Comparison of ENCODE assay signal across 20 cellular contexts in the genomic region with DNA sequence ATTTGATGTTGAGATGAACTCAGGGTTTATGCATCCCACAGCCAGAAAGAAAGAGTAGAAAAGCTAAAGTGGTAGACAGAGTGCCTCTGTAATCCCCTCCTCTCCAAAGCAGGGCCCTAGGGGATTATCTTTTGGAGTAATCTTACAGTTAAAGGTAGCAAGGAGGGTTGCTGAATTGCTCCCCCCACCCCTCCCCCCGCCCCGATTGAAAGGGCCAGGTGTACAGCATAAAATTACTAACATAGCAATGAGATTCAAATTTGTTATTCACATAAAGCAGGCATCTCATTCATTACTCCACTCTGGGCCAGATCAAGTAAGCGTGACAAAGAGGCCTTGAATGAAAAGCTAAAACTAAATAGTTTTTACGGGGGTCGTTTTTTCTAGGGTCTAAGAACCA.
DNase-seq lines count a peak whose midpoint lies in the region; ATAC-seq lines count a peak whose summit lies in the region.
"Had no signal": no experiment of that assay in that cellular context is flagged by ENCODE, and none has a peak within 500 bp of the region (broad histone marks: within the 10 kb centered on the region; RNA-seq: fewer than 3 reads in every experiment).

No MANE protein-coding gene starts in this region.

- H3K4ac ChIP-seq in mesendoderm (ENCODE audit: low read depth, low read length), result no peak overlapping the region

- H3K79me2 ChIP-seq in mesendoderm (ENCODE audit: control insufficient read depth, insufficient read depth, low read length), result peaks cover 11% of the 10 kb centered on the region

- no peak overlapping the region for H2BK120ac ChIP-seq in mesendoderm (ENCODE audit: low read depth, low read length)

- no peak overlapping the region for H3K4me3 ChIP-seq in mesendoderm (ENCODE audit: low read length)
- H3K4me3 ChIP-seq in effector memory CD4-positive, alpha-beta T cell (ENCODE audit: insufficient read depth, low read depth, low read length, poor library complexity, severe bottlenecking), result no peak overlapping the region
- H3K4me3 ChIP-seq: colonic mucosa, gastroesophageal sphincter, MG63, upper lobe of left lung had no signal

- peaks cover 38% of the 10 kb centered on the region for H3K4me1 Mint-ChIP-seq in activated naive CD8-positive, alpha-beta T cell (ENCODE audit: low read depth)
- peaks cover 22% of the 10 kb centered on the region for H3K4me1 Mint-ChIP-seq in activated naive CD8-positive, alpha-beta T cell treated with anti-CD3 and anti-CD28 coated beads, Interleukin-2, amount 50 U/mL, for 24 hours

- no peak overlapping the region for H4K8ac ChIP-seq in mesendoderm (ENCODE audit: low read depth, low read length)

- H2AK5ac ChIP-seq in mesendoderm (ENCODE audit: low read length), result no peak overlapping the region

- DNase-seq in activated naive CD8-positive, alpha-beta T cell treated with anti-CD3 and anti-CD28 coated beads, Interleukin-2, amount 50 U/mL, for 24 hours, result no peak
- DNase-seq in NCI-H82 (lab: John Stamatoyannopoulos, UW) (peak; percentile 93), mesendoderm (peak; percentile 26), mesenteric fat pad (ENCODE audit: low spot score) (no peak)
- DNase-seq in effector memory CD4-positive, alpha-beta T cell, result no peak
- DNase-seq: activated CD4-positive, alpha-beta memory T cell treated with anti-CD3 and anti-CD28 coated beads for 36 hours; colonic mucosa; GF-D8; immature natural killer cell; MG63; NCI-H446; occipital lobe; stimulated activated naive CD4-positive, alpha-beta T cell treated with Interleukin-2 at 50 U/mL for 16 hours; upper lobe of left lung had no signal

- no peak overlapping the region for H3K23ac ChIP-seq in mesendoderm (ENCODE audit: low read length)

- peaks cover 4% of the 10 kb centered on the region for H3K36me3 Mint-ChIP-seq in activated naive CD8-positive, alpha-beta T cell
- H3K36me3 Mint-ChIP-seq in activated naive CD8-positive, alpha-beta T cell treated with anti-CD3 and anti-CD28 coated beads, Interleukin-2, amount 50 U/mL, for 24 hours (ENCODE audit: low read depth), result peaks cover 24% of the 10 kb centered on the region

- no peak overlapping the region for H3K4me2 ChIP-seq in mesendoderm (ENCODE audit: low read length)

- H3K9me3 Mint-ChIP-seq in activated naive CD8-positive, alpha-beta T cell (ENCODE audit: low read depth), result no peaks in the 10 kb centered on the region
- no peaks in the 10 kb centered on the region for H3K9me3 Mint-ChIP-seq in activated naive CD8-positive, alpha-beta T cell treated with anti-CD3 and anti-CD28 coated beads, Interleukin-2, amount 50 U/mL, for 24 hours
- H3K9me3 Mint-ChIP-seq: activated CD4-positive, alpha-beta memory T cell treated with anti-CD3 and anti-CD28 coated beads for 36 hours; immature natural killer cell had no signal

- H3K18ac ChIP-seq in mesendoderm (ENCODE audit: low read length), result no peak overlapping the region

- no peak overlapping the region for H2BK5ac ChIP-seq in mesendoderm (ENCODE audit: low read length)

- H3K9me3 ChIP-seq in effector memory CD4-positive, alpha-beta T cell (ENCODE audit: control insufficient read depth, low read length), result no peaks in the 10 kb centered on the region
- H3K9me3 ChIP-seq: colonic mucosa, gastroesophageal sphincter, MG63, upper lobe of left lung had no signal

- no peaks in the 10 kb centered on the region for H3K4me1 ChIP-seq in mesendoderm (ENCODE audit: control insufficient read depth, low read depth, low read length)
- no peaks in the 10 kb centered on the region for H3K4me1 ChIP-seq in effector memory CD4-positive, alpha-beta T cell (ENCODE audit: control insufficient read depth, insufficient read depth, low read length, poor library complexity, severe bottlenecking)
- H3K4me1 ChIP-seq: colonic mucosa had no signal

- H3K27me3 ChIP-seq in mesendoderm (ENCODE audit: insufficient read depth, low read length, poor library complexity), result no peaks in the 10 kb centered on the region
- H3K27me3 ChIP-seq in effector memory CD4-positive, alpha-beta T cell (replicated peaks; ENCODE audit: control insufficient read depth, insufficient read depth, low read length, poor library complexity, severe bottlenecking), result no peaks in the 10 kb centered on the region
- H3K27me3 ChIP-seq: colonic mucosa, gastroesophageal sphincter, MG63, upper lobe of left lung had no signal

- no CpG with 5 or more reads among the region's 5 CpGs for WGBS in mesendoderm (ENCODE audit: extremely low coverage, insufficient coverage, low lambda C conversion rate)

- H3K9ac ChIP-seq in mesendoderm (ENCODE audit: low read length), result no peak overlapping the region

- no peak overlapping the region for H2BK15ac ChIP-seq in mesendoderm (replicated peaks; ENCODE audit: low read depth)

- no peak overlapping the region for H4K5ac ChIP-seq in mesendoderm (ENCODE audit: low read length)

- no peaks in the 10 kb centered on the region for H3K27me3 Mint-ChIP-seq in activated naive CD8-positive, alpha-beta T cell
- no peaks in the 10 kb centered on the region for H3K27me3 Mint-ChIP-seq in activated naive CD8-positive, alpha-beta T cell treated with anti-CD3 and anti-CD28 coated beads, Interleukin-2, amount 50 U/mL, for 24 hours
- H3K27me3 Mint-ChIP-seq: activated CD4-positive, alpha-beta memory T cell treated with anti-CD3 and anti-CD28 coated beads for 36 hours had no signal

- H3K27ac ChIP-seq in mesendoderm (ENCODE audit: low read depth, low read length), result no peak overlapping the region
- no peak overlapping the region for H3K27ac ChIP-seq in effector memory CD4-positive, alpha-beta T cell (ENCODE audit: insufficient read depth, low read length, poor library complexity, severe bottlenecking)
- H3K27ac ChIP-seq: colonic mucosa, epithelial cell of prostate, upper lobe of left lung had no signal

- no peak for ATAC-seq in activated naive CD8-positive, alpha-beta T cell treated with anti-CD3 and anti-CD28 coated beads, Interleukin-2, amount 50 U/mL, for 24 hours
- ATAC-seq in GM21825 (IDR thresholded peaks at IDR 0.05; ENCODE audit: unreplicated experiment) (no peak), GM18867 (IDR thresholded peaks at IDR 0.05; ENCODE audit: unreplicated experiment) (no peak)
- ATAC-seq: gastroesophageal sphincter, HepG2 had no signal

- H3K79me1 ChIP-seq in mesendoderm (ENCODE audit: low read length), result peaks cover 7% of the 10 kb centered on the region

- H3K4me3 Mint-ChIP-seq in activated naive CD8-positive, alpha-beta T cell, result no peak overlapping the region
- H3K4me3 Mint-ChIP-seq in activated naive CD8-positive, alpha-beta T cell treated with anti-CD3 and anti-CD28 coated beads, Interleukin-2, amount 50 U/mL, for 24 hours, result no peak overlapping the region
- H3K4me3 Mint-ChIP-seq: activated CD4-positive, alpha-beta memory T cell treated with anti-CD3 and anti-CD28 coated beads for 36 hours; immature natural killer cell had no signal

- H3K56ac ChIP-seq in mesendoderm (ENCODE audit: low read length), result no peak overlapping the region

- no peaks in the 10 kb centered on the region for H3K36me3 ChIP-seq in mesendoderm (ENCODE audit: control insufficient read depth, insufficient read depth, low read length)
- H3K36me3 ChIP-seq in effector memory CD4-positive, alpha-beta T cell (ENCODE audit: control insufficient read depth, insufficient read depth, low read length), result peaks cover 10% of the 10 kb centered on the region
- H3K36me3 ChIP-seq: colonic mucosa had no signal

- peak overlapping the region; percentile 69 for H3K27ac Mint-ChIP-seq in activated naive CD8-positive, alpha-beta T cell
- H3K27ac Mint-ChIP-seq in activated naive CD8-positive, alpha-beta T cell treated with anti-CD3 and anti-CD28 coated beads, Interleukin-2, amount 50 U/mL, for 24 hours, result no peak overlapping the region
- H3K27ac Mint-ChIP-seq: activated CD4-positive, alpha-beta memory T cell treated with anti-CD3 and anti-CD28 coated beads for 36 hours had no signal

Comparison
In these comparisons a context has a peak if more than half of its experiments do, and no peak if none do; other contexts are left out.
1. DNase-seq: peak in NCI-H82 (single experiment) and mesendoderm (single experiment); none in activated naive CD8-positive, alpha-beta T cell treated with anti-CD3 and anti-CD28 coated beads, Interleukin-2, amount 50 U/mL, for 24 hours (single experiment), mesenteric fat pad (single experiment) and effector memory CD4-positive, alpha-beta T cell (0 of 3).